Comparison of ENCODE assay signal across 8 cellular contexts in the genomic region with DNA sequence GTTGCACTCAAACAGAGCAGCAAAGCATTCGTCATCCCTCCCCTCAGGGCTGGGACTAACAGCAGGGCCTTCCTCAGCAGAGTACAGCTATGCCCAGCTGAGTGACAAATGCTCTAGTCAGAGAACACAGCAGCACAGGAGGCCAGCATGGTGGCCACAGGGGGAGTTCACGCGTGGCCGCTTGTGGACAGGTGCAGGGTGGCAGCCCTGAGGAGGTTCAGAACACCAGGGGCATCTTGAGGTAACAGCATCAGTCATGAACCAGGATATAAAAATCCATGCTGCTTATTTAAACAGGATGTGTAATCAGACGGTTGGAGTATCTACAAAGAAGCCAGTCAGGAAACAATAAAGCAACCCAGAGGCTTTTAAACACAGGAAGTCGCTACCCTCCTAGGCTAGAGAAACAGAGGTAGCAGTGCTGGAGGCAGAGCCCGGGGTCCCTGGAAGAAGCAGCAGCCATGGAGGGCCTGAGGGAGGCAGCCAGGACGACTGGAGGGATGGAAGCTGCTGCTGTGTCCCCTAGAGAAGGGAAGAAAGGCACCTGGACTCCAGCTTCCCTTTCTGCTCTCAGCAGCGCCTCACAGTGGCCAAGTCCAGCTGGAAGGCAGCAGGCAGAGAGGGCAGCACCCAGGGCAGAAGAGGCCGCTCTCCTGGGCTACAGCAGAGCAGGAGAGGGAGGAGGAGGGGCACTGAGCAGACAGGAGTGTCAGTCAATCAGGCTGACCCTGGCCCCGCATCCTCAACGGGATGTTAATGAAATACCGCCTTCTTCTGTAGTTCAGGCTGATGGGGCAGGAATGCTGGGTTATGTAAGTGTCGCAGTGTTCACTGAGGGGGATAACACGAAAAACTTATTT.
DNase-seq lines count a peak whose midpoint lies in the region; TF ChIP-seq lines count a peak whose summit lies in the region.

No MANE protein-coding gene starts in this region.

- intact Hi-C loops in ascending aorta (cut with DNase I) = no loop called here

- no peaks in the 10 kb centered on the region for H3K36me3 ChIP-seq in DOHH2 (ENCODE audit: control insufficient read depth, low read length)
- H3K36me3 ChIP-seq in ascending aorta = no peaks in the 10 kb centered on the region

- no peaks in the 10 kb centered on the region for H3F3A ChIP-seq in DOHH2 (ENCODE audit: control insufficient read depth, insufficient read depth)

- no peaks in the 10 kb centered on the region for H3K27me3 ChIP-seq in DOHH2 (ENCODE audit: control insufficient read depth, low read length)
- no peaks in the 10 kb centered on the region for H3K27me3 ChIP-seq in HL-60 (ENCODE audit: insufficient read depth, poor library complexity, severe bottlenecking)
- no peaks in the 10 kb centered on the region for H3K27me3 ChIP-seq in ascending aorta

- no peak overlapping the region for H3K4me3 ChIP-seq in DOHH2 (ENCODE audit: low read length)
- no peak overlapping the region for H3K4me3 ChIP-seq in HL-60 (replicated peaks; ENCODE audit: insufficient read depth, low read length)
- H3K4me3 ChIP-seq in ascending aorta = no peak overlapping the region

- TF ChIP-seq CTCF in DOHH2 (IDR thresholded peaks at IDR 0.05; ENCODE audit: low read depth, low read length, poor library complexity, severe bottlenecking) (peak; percentile 69), HL-60 (IDR thresholded peaks at IDR 0.05; ENCODE audit: insufficient read depth, low read length) (peak; percentile 40), ascending aorta (IDR thresholded peaks at IDR 0.05) (peak in 2 of 3 experiments; percentile 25 to 29)

- H3K4me1 ChIP-seq in DOHH2 (ENCODE audit: control insufficient read depth, low read length) = no peaks in the 10 kb centered on the region
- no peaks in the 10 kb centered on the region for H3K4me1 ChIP-seq in ascending aorta

- H3K9me3 ChIP-seq in DOHH2 (ENCODE audit: control insufficient read depth, insufficient read depth, low read length) (no peaks in the 10 kb centered on the region), ascending aorta (no peaks in the 10 kb centered on the region)

- H3K27ac ChIP-seq in DOHH2 (ENCODE audit: low read depth, low read length) (no peak overlapping the region), HL-60 (replicated peaks) (peak overlapping the region; percentile 46), ascending aorta (no peak overlapping the region)

- H3K79me2 ChIP-seq in DOHH2 (ENCODE audit: control insufficient read depth, low read length) = no peaks in the 10 kb centered on the region

- no peaks in the 10 kb centered on the region for H3K9me2 ChIP-seq in DOHH2 (replicated peaks; ENCODE audit: control insufficient read depth, low read length)

- DNase-seq in HL-60 (ENCODE audit: low read depth in 1 of 2, low spot score in 1 of 2) = peak in 1 of 2 experiments; percentile 76
- DNase-seq in SKM-1 treated with dmso at 0.1 percent for 144 hours (lab: John Stamatoyannopoulos, UW; ENCODE audit: unreplicated experiment) = peak; percentile 48
- peak in 1 of 2 donors; percentile 72 for DNase-seq in ascending aorta (ENCODE audit: low spot score in 2 of 2)
- peak; percentile 96 for DNase-seq in islet precursor cell
- DNase-seq in stimulated activated CD8-positive, alpha-beta memory T cell treated with anti-CD3 and anti-CD28 coated beads, Interleukin-15, amount 100 ng/mL, for 1 hour (ENCODE audit: low read depth) = peak; percentile 56
- DNase-seq in midbrain (lab: John Stamatoyannopoulos, UW) = no peak
- no peak for DNase-seq in globus pallidus (ENCODE audit: low spot score)

- no peak overlapping the region for H3K4me2 ChIP-seq in DOHH2 (ENCODE audit: low read length)

- H4K20me1 ChIP-seq in DOHH2 (ENCODE audit: control insufficient read depth, insufficient read depth, low read depth, low read length) = no peaks in the 10 kb centered on the region

Comparison
In these comparisons a context has a peak if more than half of its experiments do, and no peak if none do; other contexts are left out.
1. DNase-seq: peak in SKM-1 treated with dmso at 0.1 percent for 144 hours (single experiment), islet precursor cell (single experiment) and stimulated activated CD8-positive, alpha-beta memory T cell treated with anti-CD3 and anti-CD28 coated beads, Interleukin-15, amount 100 ng/mL, for 1 hour (single experiment); none in midbrain (single experiment) and globus pallidus (single experiment).
2. Peak in every context shown above with its lines, with median percentiles within 50 percentile points of each other: CTCF ChIP-seq.